Comparison of ENCODE assay signal across 23 cellular contexts in genomic region chr6:158257781-158258180, GRCh38. TPM values are rescaled to one million over a fixed set of nuclear protein-coding genes. Genes with fewer than 3 reads are reported as not detected.
DNase-seq lines count a peak whose midpoint lies in the region; ATAC-seq and TF ChIP-seq lines count a peak whose summit lies in the region.
"Had no signal": no experiment of that assay in that cellular context is flagged by ENCODE, and none has a peak within 500 bp of the region (broad histone marks: within the 10 kb centered on the region; RNA-seq: fewer than 3 reads in every experiment).

No MANE protein-coding gene starts in this region.

- intact Hi-C loops in CD4-positive, alpha-beta T cell (cut with DNase I, micrococcal nuclease): no loop called here
- intact Hi-C loops in naive thymus-derived CD4-positive, alpha-beta T cell (cut with micrococcal nuclease): no loop called here

- H3K9me3 Mint-ChIP-seq in CD4-positive, alpha-beta T cell: no peaks in the 10 kb centered on the region
- H3K9me3 Mint-ChIP-seq in naive thymus-derived CD4-positive, alpha-beta T cell: no peaks in the 10 kb centered on the region

- H3K27ac ChIP-seq in CD4-positive, alpha-beta T cell (ENCODE audit: low read depth, low read length): no peak overlapping the region
- H3K27ac ChIP-seq in KMS-11: peak overlapping the region; percentile 68
- H3K27ac ChIP-seq in naive thymus-derived CD4-positive, alpha-beta T cell (ENCODE audit: low read depth, low read length): no peak overlapping the region
- H3K27ac ChIP-seq: BLaER1 treated with 17β-estradiol and CSF1 and Interleukin-3, amounts not matched to agents 10 nM and 100 nM; HL-60; SJCRH30 had no signal

- H3K27me3 Mint-ChIP-seq in CD4-positive, alpha-beta T cell: no peaks in the 10 kb centered on the region
- no peaks in the 10 kb centered on the region for H3K27me3 Mint-ChIP-seq in naive thymus-derived CD4-positive, alpha-beta T cell

- H3K4me1 ChIP-seq in KMS-11 (ENCODE audit: low read depth, poor library complexity, severe bottlenecking): peaks cover 71% of the 10 kb centered on the region
- H3K4me1 ChIP-seq in naive thymus-derived CD4-positive, alpha-beta T cell (ENCODE audit: control insufficient read depth in 2 of 2, insufficient read depth in 2 of 2, low read length in 2 of 2): peaks cover 21 to 25% of the 10 kb centered on the region in 2 donors
- H3K4me1 ChIP-seq: SJCRH30 had no signal

- H3K27me3 ChIP-seq in CD4-positive, alpha-beta T cell (ENCODE audit: control insufficient read depth, insufficient read depth, low read length): no peaks in the 10 kb centered on the region
- no peaks in the 10 kb centered on the region for H3K27me3 ChIP-seq in KMS-11 (ENCODE audit: insufficient read depth, low read depth)
- H3K27me3 ChIP-seq in naive thymus-derived CD4-positive, alpha-beta T cell (ENCODE audit: control insufficient read depth in 2 of 2, insufficient read depth in 2 of 2, low read length in 2 of 2): no peaks in the 10 kb centered on the region
- H3K27me3 ChIP-seq: BLaER1 treated with 17β-estradiol and CSF1 and Interleukin-3, amounts not matched to agents 10 nM and 100 nM; SJCRH30 had no signal

- no peaks in the 10 kb centered on the region for H3K36me3 ChIP-seq in KMS-11 (ENCODE audit: insufficient read depth)
- H3K36me3 ChIP-seq in naive thymus-derived CD4-positive, alpha-beta T cell (ENCODE audit: control insufficient read depth in 2 of 3, insufficient read depth in 3 of 3, low read length in 3 of 3): peaks cover 0 to 4% (median 0%) of the 10 kb centered on the region in 3 experiments

- no peak overlapping the region for H3K9ac ChIP-seq in KMS-11
- H3K9ac ChIP-seq: BLaER1 treated with 17β-estradiol and CSF1 and Interleukin-3, amounts not matched to agents 10 nM and 100 nM had no signal

- no peak for DNase-seq in CD4-positive, alpha-beta T cell
- DNase-seq in NB4 (ENCODE audit: low read depth) (peak; percentile 24), myocyte (ENCODE audit: low read depth) (peak; percentile 40), SW480 (ENCODE audit: low spot score) (no peak)
- DNase-seq in stimulated activated CD4-positive, alpha-beta T cell treated with anti-CD3 and anti-CD28 coated beads, Interleukin-12 subunit alpha, Interleukin-12 subunit beta, amount 100 ng/mL, for 4 hours: no peak
- no peak for DNase-seq in activated CD8-positive, alpha-beta memory T cell treated with anti-CD3 and anti-CD28 coated beads, Interleukin-2, amount 50 U/mL, for 4 hours
- no peak for DNase-seq in naive thymus-derived CD4-positive, alpha-beta T cell
- DNase-seq: 8988T, EL, GF-D8, H9, NCI-H1048, NCI-H1436, NCI-H1930, NCI-H2227 treated with DMSO at 0.1 percent for 48 hours, NCI-H510A, OCI-M1, SJCRH30 had no signal

- H3K4me2 ChIP-seq in KMS-11: peak overlapping the region; percentile 85

- H2AFZ ChIP-seq in KMS-11 (ENCODE audit: low read depth): no peak overlapping the region

- no peak for TF ChIP-seq POLR2A in NB4 (IDR thresholded peaks at IDR 0.05; ENCODE audit: extremely low read depth, insufficient read length)

- H3K79me2 ChIP-seq in KMS-11 (ENCODE audit: insufficient read depth, low read depth): peaks cover 43% of the 10 kb centered on the region

- no peak overlapping the region for H3K4me3 Mint-ChIP-seq in CD4-positive, alpha-beta T cell
- H3K4me3 Mint-ChIP-seq in naive thymus-derived CD4-positive, alpha-beta T cell: peak overlapping the region in 1 of 10 donors; percentile 30
- H3K4me3 Mint-ChIP-seq: H9 had no signal

- H4K20me1 ChIP-seq in KMS-11 (ENCODE audit: insufficient read depth): no peaks in the 10 kb centered on the region

- no peaks in the 10 kb centered on the region for H3K9me3 ChIP-seq in CD4-positive, alpha-beta T cell (ENCODE audit: control insufficient read depth, low read length)
- H3K9me3 ChIP-seq in naive thymus-derived CD4-positive, alpha-beta T cell (ENCODE audit: control insufficient read depth in 2 of 3, low read length in 3 of 3): no peaks in the 10 kb centered on the region
- H3K9me3 ChIP-seq: SJCRH30 had no signal

- POLR2A ChIA-PET in CD4-positive, alpha-beta T cell (lab: Charles Lee): interaction anchor here (1.2 kb wide), 1 partner anchor 25 kb away, joined by 3 read pairs; no protein-coding TSS in a partner anchor
- POLR2A ChIA-PET in naive thymus-derived CD4-positive, alpha-beta T cell (lab: Charles Lee): interaction anchor here (0.6 kb wide), 1 partner anchor 25 kb away, joined by 3 read pairs; no protein-coding TSS in a partner anchor

- H3K4me3 ChIP-seq in KMS-11 (IDR thresholded peaks at IDR 0.05; ENCODE audit: insufficient read depth, low read depth, low read length) (no peak overlapping the region), NB4 (ENCODE audit: low read depth, low read length) (no peak overlapping the region)
- H3K4me3 ChIP-seq in naive thymus-derived CD4-positive, alpha-beta T cell (ENCODE audit: low read length): no peak overlapping the region
- H3K4me3 ChIP-seq: BLaER1 treated with 17β-estradiol and CSF1 and Interleukin-3, amounts not matched to agents 10 nM and 100 nM; K562; SJCRH30 had no signal

- peaks cover 11% of the 10 kb centered on the region for H3K36me3 Mint-ChIP-seq in CD4-positive, alpha-beta T cell (ENCODE audit: low read depth)
- peaks cover 0 to 33% (median 12%) of the 10 kb centered on the region in 5 donors for H3K36me3 Mint-ChIP-seq in naive thymus-derived CD4-positive, alpha-beta T cell

- TF ChIP-seq CTCF in CD4-positive, alpha-beta T cell (IDR thresholded peaks at IDR 0.05): no peak
- no peak for TF ChIP-seq CTCF in KMS-11 (conservative IDR thresholded peaks at IDR 0.05; ENCODE audit: low read depth, low read length)
- TF ChIP-seq CTCF in NB4 (IDR thresholded peaks at IDR 0.05; ENCODE audit: low read depth, low read length): no peak

- peak overlapping the region; percentile 13 for H3K27ac Mint-ChIP-seq in CD4-positive, alpha-beta T cell
- peak overlapping the region in 2 of 9 donors; percentile 6 to 25 for H3K27ac Mint-ChIP-seq in naive thymus-derived CD4-positive, alpha-beta T cell

- CTCF ChIA-PET in CD4-positive, alpha-beta T cell (lab: Charles Lee): no interaction called here
- CTCF ChIA-PET in naive thymus-derived CD4-positive, alpha-beta T cell (lab: Charles Lee): no interaction called here

- no peak for ATAC-seq in CD4-positive, alpha-beta T cell (ENCODE audit: poor library complexity)
- no peak for ATAC-seq in naive thymus-derived CD4-positive, alpha-beta T cell
- ATAC-seq: HepG2, K562 had no signal

- H3K4me1 Mint-ChIP-seq in CD4-positive, alpha-beta T cell (ENCODE audit: low read depth): peaks cover 54% of the 10 kb centered on the region
- peaks cover 24 to 51% (median 44%) of the 10 kb centered on the region in 7 donors for H3K4me1 Mint-ChIP-seq in naive thymus-derived CD4-positive, alpha-beta T cell

RNA-seq across cellular contexts. Expression of gene TULP4, which starts 54.5 kb away (rescaled TPM):
- total RNA-seq in CD4-positive, alpha-beta T cell: 10 to 100 TPM; 66.1 to 68.2 TPM
- total RNA-seq in myocyte: 242 and 281 TPM in 2 replicates
- polyA plus RNA-seq in myocyte (2012): 26.6 TPM
- 10 to 100 TPM; 37.2 to 79.0 (median 65.3) TPM for total RNA-seq in naive thymus-derived CD4-positive, alpha-beta T cell
- 10 to 100 TPM; 33.3 to 34.9 TPM for polyA plus RNA-seq in naive thymus-derived CD4-positive, alpha-beta T cell

Comparison
In these comparisons a context has a peak if more than half of its experiments do, and no peak if none do; other contexts are left out.
1. DNase-seq: peak in NB4 (single experiment) and myocyte (single experiment); none in CD4-positive, alpha-beta T cell (0 of 10), SW480 (single experiment), stimulated activated CD4-positive, alpha-beta T cell treated with anti-CD3 and anti-CD28 coated beads, Interleukin-12 subunit alpha, Interleukin-12 subunit beta, amount 100 ng/mL, for 4 hours (single experiment), activated CD8-positive, alpha-beta memory T cell treated with anti-CD3 and anti-CD28 coated beads, Interleukin-2, amount 50 U/mL, for 4 hours (single experiment) and naive thymus-derived CD4-positive, alpha-beta T cell (0 of 9).